ENCODE assay signal across 20 cellular contexts in genomic region chr22:42700355-42700754, GRCh38. TPM values are rescaled to one million over a fixed set of nuclear protein-coding genes. Genes with fewer than 3 reads are reported as not detected.
DNase-seq lines count a peak whose midpoint lies in the region; ATAC-seq and TF ChIP-seq lines count a peak whose summit lies in the region.
"Had no signal": no experiment of that assay in that cellular context is flagged by ENCODE, and none has a peak within 500 bp of the region (broad histone marks: within the 10 kb centered on the region; RNA-seq: fewer than 3 reads in every experiment).

No MANE protein-coding gene starts in this region.

- CTCF ChIA-PET in WTC11 (lab: Charles Lee) = no interaction called here

- no peaks in the 10 kb centered on the region; the same call in 1 of the 2 replicates for H3K27me3 Mint-ChIP-seq in WTC11 (ENCODE audit: low read depth)
- no peaks in the 10 kb centered on the region for H3K27me3 Mint-ChIP-seq in activated T-helper 2 cell treated with anti-CD3 and anti-CD28 coated beads, Interferon-gamma antibody, Interleukin-2, Interleukin-4, amounts not matched to agents 10 μg/mL and 5 μg/mL and 100 μg/mL, durations not matched to agents 14 hours and 24 hours and 36 hours (ENCODE audit: low read depth)

- no peaks in the 10 kb centered on the region for H3K9me3 Mint-ChIP-seq in WTC11
- no peaks in the 10 kb centered on the region for H3K9me3 Mint-ChIP-seq in activated T-helper 2 cell treated with anti-CD3 and anti-CD28 coated beads, Interferon-gamma antibody, Interleukin-2, Interleukin-4, amounts not matched to agents 10 μg/mL and 5 μg/mL and 100 μg/mL, durations not matched to agents 14 hours and 24 hours and 36 hours
- H3K9me3 Mint-ChIP-seq: CD8-positive, alpha-beta T cell had no signal

- ATAC-seq in WTC11 = no peak
- ATAC-seq: CD8-positive, alpha-beta T cell had no signal

- DNase-seq in D341Med (ENCODE audit: low spot score) (peak; percentile 15), WTC11 (ENCODE audit: low spot score) (no peak), iPS-NIHi11 (ENCODE audit: low spot score) (peak; percentile 3), Ammon's horn (ENCODE audit: low spot score) (no peak), NCI-H1417 treated with DMSO at 0.1 percent for 48 hours (lab: John Stamatoyannopoulos, UW) (no peak)
- no peak for DNase-seq in activated T-helper 2 cell treated with anti-CD3 and anti-CD28 coated beads, Interferon-gamma antibody, Interleukin-2, Interleukin-4, amounts not matched to agents 10 μg/mL and 5 μg/mL and 100 μg/mL, durations not matched to agents 14 hours and 24 hours and 36 hours (ENCODE audit: low spot score)
- DNase-seq: BE2C; CD8-positive, alpha-beta T cell; DND-41; GDM1; GM23248; KBM-7; NCI-H2107; NCI-H226; NCI-H526; NK-92 treated with Interleukin-12 subunit alpha and Interleukin-12 subunit beta, amount 100 ng/mL, for 24 hours; OCI-M1; RPMI8226 had no signal

- peaks cover 33% of the 10 kb centered on the region for H3K4me1 Mint-ChIP-seq in WTC11
- no peaks in the 10 kb centered on the region for H3K4me1 Mint-ChIP-seq in activated T-helper 2 cell treated with anti-CD3 and anti-CD28 coated beads, Interferon-gamma antibody, Interleukin-2, Interleukin-4, amounts not matched to agents 10 μg/mL and 5 μg/mL and 100 μg/mL, durations not matched to agents 14 hours and 24 hours and 36 hours (ENCODE audit: low read depth)

- no peak overlapping the region for H3K4me3 ChIP-seq in stomach smooth muscle (ENCODE audit: low read length in 2 of 2)
- H3K4me3 ChIP-seq: GM23248 had no signal

- no peak for TF ChIP-seq CTCF in WTC11 (IDR thresholded peaks at IDR 0.05)

- H3K4me3 Mint-ChIP-seq in WTC11 = no peak overlapping the region
- no peak overlapping the region for H3K4me3 Mint-ChIP-seq in activated T-helper 2 cell treated with anti-CD3 and anti-CD28 coated beads, Interferon-gamma antibody, Interleukin-2, Interleukin-4, amounts not matched to agents 10 μg/mL and 5 μg/mL and 100 μg/mL, durations not matched to agents 14 hours and 24 hours and 36 hours (ENCODE audit: low read depth)
- H3K4me3 Mint-ChIP-seq: CD8-positive, alpha-beta T cell had no signal

- peak overlapping the region; percentile 93 for H3K27ac ChIP-seq in stomach smooth muscle (ENCODE audit: low read length)
- H3K27ac ChIP-seq: GM23248, HL-60 had no signal

- intact Hi-C loops in activated T-helper 2 cell treated with anti-CD3 and anti-CD28 coated beads, Interferon-gamma antibody, Interleukin-2, Interleukin-4, amounts not matched to agents 10 μg/mL and 5 μg/mL and 100 μg/mL, durations not matched to agents 14 hours and 24 hours and 36 hours (cut with micrococcal nuclease) = no loop called here

- H3K36me3 ChIP-seq in stomach smooth muscle (ENCODE audit: control insufficient read depth in 2 of 2, insufficient read depth in 2 of 2, low read length in 2 of 2) = no peaks in the 10 kb centered on the region
- H3K36me3 ChIP-seq: BE2C had no signal

- H3K9me3 ChIP-seq in stomach smooth muscle (ENCODE audit: control insufficient read depth in 2 of 2, low read length in 2 of 2) = no peaks in the 10 kb centered on the region
- H3K9me3 ChIP-seq: BE2C had no signal

- POLR2A ChIA-PET in WTC11 (lab: Charles Lee) = no interaction called here

- no peaks in the 10 kb centered on the region for H3K36me3 Mint-ChIP-seq in WTC11
- no peaks in the 10 kb centered on the region for H3K36me3 Mint-ChIP-seq in activated T-helper 2 cell treated with anti-CD3 and anti-CD28 coated beads, Interferon-gamma antibody, Interleukin-2, Interleukin-4, amounts not matched to agents 10 μg/mL and 5 μg/mL and 100 μg/mL, durations not matched to agents 14 hours and 24 hours and 36 hours (ENCODE audit: low read depth)
- H3K36me3 Mint-ChIP-seq: CD8-positive, alpha-beta T cell had no signal

- H3K4me1 ChIP-seq in stomach smooth muscle (ENCODE audit: control insufficient read depth, insufficient read depth, low read length) = peaks cover 63% of the 10 kb centered on the region
- H3K4me1 ChIP-seq: BE2C had no signal

- H3K9ac ChIP-seq in stomach smooth muscle (ENCODE audit: low read length in 2 of 2) = no peak overlapping the region

- H3K27me3 ChIP-seq in stomach smooth muscle (ENCODE audit: control insufficient read depth in 1 of 2, insufficient read depth in 2 of 2, low read length in 2 of 2) = no peaks in the 10 kb centered on the region
- H3K27me3 ChIP-seq: BE2C had no signal

- peak overlapping the region; percentile 53; the same call in 1 of the 2 replicates for H3K27ac Mint-ChIP-seq in WTC11
- no peak overlapping the region for H3K27ac Mint-ChIP-seq in activated T-helper 2 cell treated with anti-CD3 and anti-CD28 coated beads, Interferon-gamma antibody, Interleukin-2, Interleukin-4, amounts not matched to agents 10 μg/mL and 5 μg/mL and 100 μg/mL, durations not matched to agents 14 hours and 24 hours and 36 hours
- H3K27ac Mint-ChIP-seq: CD8-positive, alpha-beta T cell had no signal

TF ChIP-seq in WTC11, 78 proteins besides CTCF, POLR2A, EP300 and RAD21:
- TF ChIP-seq ATF3 (CRISPR knock-in tag; conservative IDR thresholded peaks at IDR 0.05) (no peak), ZNF263 (CRISPR knock-in tag; IDR thresholded peaks at IDR 0.05; ENCODE audit: low read depth) (no peak), HMGA2 (CRISPR knock-in tag; IDR thresholded peaks at IDR 0.05) (no peak), TCF7 (CRISPR knock-in tag; IDR thresholded peaks at IDR 0.05; ENCODE audit: low read depth) (no peak), ZNF121 (CRISPR knock-in tag; IDR thresholded peaks at IDR 0.05) (no peak)
- TF ChIP-seq, protein P1, sequence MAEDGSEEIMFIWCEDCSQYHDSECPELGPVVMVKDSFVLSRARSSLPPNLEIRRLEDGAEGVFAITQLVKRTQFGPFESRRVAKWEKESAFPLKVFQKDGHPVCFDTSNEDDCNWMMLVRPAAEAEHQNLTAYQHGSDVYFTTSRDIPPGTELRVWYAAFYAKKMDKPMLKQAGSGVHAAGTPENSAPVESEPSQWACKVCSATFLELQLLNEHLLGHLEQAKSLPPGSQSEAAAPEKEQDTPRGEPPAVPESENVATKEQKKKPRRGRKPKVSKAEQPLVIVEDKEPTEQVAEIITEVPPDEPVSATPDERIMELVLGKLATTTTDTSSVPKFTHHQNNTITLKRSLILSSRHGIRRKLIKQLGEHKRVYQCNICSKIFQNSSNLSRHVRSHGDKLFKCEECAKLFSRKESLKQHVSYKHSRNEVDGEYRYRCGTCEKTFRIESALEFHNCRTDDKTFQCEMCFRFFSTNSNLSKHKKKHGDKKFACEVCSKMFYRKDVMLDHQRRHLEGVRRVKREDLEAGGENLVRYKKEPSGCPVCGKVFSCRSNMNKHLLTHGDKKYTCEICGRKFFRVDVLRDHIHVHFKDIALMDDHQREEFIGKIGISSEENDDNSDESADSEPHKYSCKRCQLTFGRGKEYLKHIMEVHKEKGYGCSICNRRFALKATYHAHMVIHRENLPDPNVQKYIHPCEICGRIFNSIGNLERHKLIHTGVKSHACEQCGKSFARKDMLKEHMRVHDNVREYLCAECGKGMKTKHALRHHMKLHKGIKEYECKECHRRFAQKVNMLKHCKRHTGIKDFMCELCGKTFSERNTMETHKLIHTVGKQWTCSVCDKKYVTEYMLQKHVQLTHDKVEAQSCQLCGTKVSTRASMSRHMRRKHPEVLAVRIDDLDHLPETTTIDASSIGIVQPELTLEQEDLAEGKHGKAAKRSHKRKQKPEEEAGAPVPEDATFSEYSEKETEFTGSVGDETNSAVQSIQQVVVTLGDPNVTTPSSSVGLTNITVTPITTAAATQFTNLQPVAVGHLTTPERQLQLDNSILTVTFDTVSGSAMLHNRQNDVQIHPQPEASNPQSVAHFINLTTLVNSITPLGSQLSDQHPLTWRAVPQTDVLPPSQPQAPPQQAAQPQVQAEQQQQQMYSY (CRISPR knock-in tag; IDR thresholded peaks at IDR 0.05) = no peak

RNA-seq across cellular contexts. Expression of gene A4GALT, which starts 20.3 kb away (rescaled TPM):
- 13.9 to 22.1 TPM (median 16.8 TPM) in 3 replicates for total RNA-seq in WTC11 (2021)
- total RNA-seq in activated T-helper 2 cell treated with anti-CD3 and anti-CD28 coated beads, Interferon-gamma antibody, Interleukin-2, Interleukin-4, amounts not matched to agents 10 μg/mL and 5 μg/mL and 100 μg/mL, durations not matched to agents 14 hours and 24 hours and 36 hours = not detected in 2 replicates
- total RNA-seq: CD8-positive, alpha-beta T cell had no signal

RNA-seq across cellular contexts. Expression of gene CYB5R3, which starts 51.2 kb away (rescaled TPM):
- 85.4 to 98.7 TPM (median 93.9 TPM) in 3 replicates for total RNA-seq in WTC11 (2021)
- total RNA-seq in activated T-helper 2 cell treated with anti-CD3 and anti-CD28 coated beads, Interferon-gamma antibody, Interleukin-2, Interleukin-4, amounts not matched to agents 10 μg/mL and 5 μg/mL and 100 μg/mL, durations not matched to agents 14 hours and 24 hours and 36 hours = 87.3 and 88.6 TPM in 2 replicates

RNA-seq across cellular contexts. Expression of gene ATP5MGL, which starts 60.0 kb away (rescaled TPM):
- 0.23 to 0.74 TPM (median 0.25 TPM) in 3 replicates for total RNA-seq in WTC11 (2021)
- 0.71 and 1.2 TPM in 2 replicates for total RNA-seq in activated T-helper 2 cell treated with anti-CD3 and anti-CD28 coated beads, Interferon-gamma antibody, Interleukin-2, Interleukin-4, amounts not matched to agents 10 μg/mL and 5 μg/mL and 100 μg/mL, durations not matched to agents 14 hours and 24 hours and 36 hours
- total RNA-seq: GM23248 had no signal

Comparison
In these comparisons a context has a peak if more than half of its experiments do, and no peak if none do; other contexts are left out.
1. DNase-seq: peak in D341Med (single experiment) and iPS-NIHi11 (single experiment); none in WTC11 (single experiment), Ammon's horn (single experiment), activated T-helper 2 cell treated with anti-CD3 and anti-CD28 coated beads, Interferon-gamma antibody, Interleukin-2, Interleukin-4, amounts not matched to agents 10 μg/mL and 5 μg/mL and 100 μg/mL, durations not matched to agents 14 hours and 24 hours and 36 hours (single experiment) and NCI-H1417 treated with DMSO at 0.1 percent for 48 hours (single experiment).
2. RNA of gene A4GALT, which starts 20.3 kb away (total RNA-seq): 13.9 to 22.1 TPM in WTC11; not detected in activated T-helper 2 cell treated with anti-CD3 and anti-CD28 coated beads, Interferon-gamma antibody, Interleukin-2, Interleukin-4, amounts not matched to agents 10 μg/mL and 5 μg/mL and 100 μg/mL, durations not matched to agents 14 hours and 24 hours and 36 hours; every median in the first group is over 10 times any median in the second.